1 cellular context compared by ENCODE assay signal in genomic region chr7:141754939-141755338, GRCh38.
TF ChIP-seq lines count a peak whose summit lies in the region.

No MANE protein-coding gene starts in this region.

TF ChIP-seq in HepG2, 621 proteins besides CTCF, POLR2A, EP300 and RAD21:
- TF ChIP-seq STAG1 (CRISPR knock-in tag; IDR thresholded peaks at IDR 0.05) (peak; percentile 44), ARID3A (IDR thresholded peaks at IDR 0.05; ENCODE audit: low read depth, low read length) (peak; percentile 32; the same call in 1 of the 2 replicates), DNMT1 (CRISPR knock-in tag; IDR thresholded peaks at IDR 0.05) (no peak), MYNN (CRISPR knock-in tag; IDR thresholded peaks at IDR 0.05; ENCODE audit: low read depth) (no peak), ZBTB33 (CRISPR knock-in tag; IDR thresholded peaks at IDR 0.05) (peak; percentile 70; the same call in 1 of the 2 replicates)
TF ChIP-seq in HepG2: peak in this region for 3.
